Comparison of ENCODE assay signal across 8 cellular contexts in genomic region chr10:31926765-31927596, GRCh38. TPM values are rescaled to one million over a fixed set of nuclear protein-coding genes. Genes with fewer than 3 reads are reported as not detected.
DNase-seq lines count a peak whose midpoint lies in the region; ATAC-seq and TF ChIP-seq lines count a peak whose summit lies in the region.

No MANE protein-coding gene starts in this region.

- H3K9me3 ChIP-seq in SU-DHL-6 (ENCODE audit: insufficient read depth, low read length) = no peaks in the 10 kb centered on the region
- no peaks in the 10 kb centered on the region for H3K9me3 ChIP-seq in sigmoid colon

- ATAC-seq in HG03469 (IDR thresholded peaks at IDR 0.05; ENCODE audit: unreplicated experiment) (no peak), HG02588 (IDR thresholded peaks at IDR 0.05; ENCODE audit: unreplicated experiment) (no peak)

- H4K20me1 ChIP-seq in SU-DHL-6 (ENCODE audit: low read depth, low read length) = peaks cover 22% of the 10 kb centered on the region; the same call in 1 of the 2 replicates

- H3K4me2 ChIP-seq in SU-DHL-6 (ENCODE audit: low read depth, low read length, poor library complexity, severe bottlenecking) = peak overlapping the region; percentile 86

- H3K4me3 ChIP-seq in SU-DHL-6 (ENCODE audit: insufficient read depth, low read length, poor library complexity, severe bottlenecking) (peak overlapping the region; percentile 80), fibroblast of mammary gland (ENCODE audit: control insufficient read depth, low read depth, low read length) (peak overlapping the region; percentile 66), sigmoid colon (peak overlapping the region; percentile 77 to 92 (median 82))

- TF ChIP-seq POLR2A in sigmoid colon (IDR thresholded peaks at IDR 0.05) = no peak

- POLR2A ChIA-PET in HEK293T (lab: Yijun Ruan, JAX) = no interaction called here

- H3K27me3 ChIP-seq in SU-DHL-6 (ENCODE audit: low read length) (no peaks in the 10 kb centered on the region), sigmoid colon (no peaks in the 10 kb centered on the region)

- no peak for TF ChIP-seq EP300 in sigmoid colon (IDR thresholded peaks at IDR 0.05)

- CTCF ChIA-PET in HEK293T (lab: Yijun Ruan, JAX) = no interaction called here

- H3K36me3 ChIP-seq in SU-DHL-6 (ENCODE audit: low read length) = no peaks in the 10 kb centered on the region
- no peaks in the 10 kb centered on the region for H3K36me3 ChIP-seq in sigmoid colon

- intact Hi-C loops in sigmoid colon (cut with DNase I) = loop anchor here (5.0 kb wide), 1 partner anchor 65 kb away; no protein-coding TSS in a partner anchor

- DNase-seq in NCI-H82 (lab: John Stamatoyannopoulos, UW) (peak; percentile 34), NCI-H82 treated with DMSO at 0.1 percent for 48 hours (lab: John Stamatoyannopoulos, UW; ENCODE audit: unreplicated experiment) (no peak), fibroblast of mammary gland (ENCODE audit: low read depth) (no peak), sigmoid colon (no peak), HEK293T (ENCODE audit: extremely low spot score) (no peak)

- peaks cover 16% of the 10 kb centered on the region; the same call in 1 of the 2 replicates for H3F3A ChIP-seq in SU-DHL-6 (ENCODE audit: insufficient read depth)

- peaks cover 42% of the 10 kb centered on the region for H3K79me2 ChIP-seq in SU-DHL-6 (ENCODE audit: insufficient read depth, low read length)

- H2AFZ ChIP-seq in SU-DHL-6 (ENCODE audit: low read depth, low read length, severe bottlenecking) = no peak overlapping the region

- 10 to 38% methylated on average over 22 of the region's 22 CpGs for WGBS in sigmoid colon, 2 donors

- no peak overlapping the region for H3K27ac ChIP-seq in SU-DHL-6 (ENCODE audit: low read depth, low read length)
- H3K27ac ChIP-seq in sigmoid colon = peak overlapping the region; percentile 95 to 99 (median 96)

- peaks cover 0 to 45% (median 36%) of the 10 kb centered on the region in 4 donors for H3K4me1 ChIP-seq in sigmoid colon

- H3K9ac ChIP-seq in SU-DHL-6 (ENCODE audit: low read length) = peak overlapping the region; percentile 76; the same call in 1 of the 2 replicates

- no peaks in the 10 kb centered on the region for H3K9me2 ChIP-seq in SU-DHL-6 (replicated peaks; ENCODE audit: insufficient read depth, low read length)

- TF ChIP-seq CTCF in SU-DHL-6 (IDR thresholded peaks at IDR 0.05; ENCODE audit: insufficient read depth, low read length, poor library complexity, severe bottlenecking) (no peak), fibroblast of mammary gland (conservative IDR thresholded peaks at IDR 0.05; ENCODE audit: control insufficient read depth, insufficient read depth, low read depth, low read length) (no peak), sigmoid colon (IDR thresholded peaks at IDR 0.05) (no peak)

TF ChIP-seq in HEK293T, 16 proteins besides CTCF, POLR2A, EP300 and RAD21:
- TF ChIP-seq ARNT (IDR thresholded peaks at IDR 0.05) = no peak
- TF ChIP-seq HDGF (IDR thresholded peaks at IDR 0.05; ENCODE audit: borderline replicate concordance) = no peak
- no peak for TF ChIP-seq TARDBP (IDR thresholded peaks at IDR 0.05)
- TF ChIP-seq FOXM1 (IDR thresholded peaks at IDR 0.05; ENCODE audit: borderline replicate concordance) = no peak
- no peak for TF ChIP-seq SP1 (IDR thresholded peaks at IDR 0.05)
- no peak for TF ChIP-seq BHLHE40 (IDR thresholded peaks at IDR 0.05; ENCODE audit: borderline replicate concordance)
- no peak for TF ChIP-seq PKNOX1 (IDR thresholded peaks at IDR 0.05)
- TF ChIP-seq CTBP1 (IDR thresholded peaks at IDR 0.05; ENCODE audit: borderline replicate concordance) = no peak
- TF ChIP-seq ELF4 (IDR thresholded peaks at IDR 0.05) = no peak

RNA-seq across cellular contexts. Expression of gene ARHGAP12, which starts 1.6 kb away (rescaled TPM):
- total RNA-seq in sigmoid colon = 10 to 100 TPM; 44.9 to 90.5 (median 63.1) TPM
- 10 to 100 TPM; 14.1 to 30.3 (median 28.8) TPM for polyA plus RNA-seq in sigmoid colon
